ENCODE assay signal across 2 cellular contexts in the genomic region with DNA sequence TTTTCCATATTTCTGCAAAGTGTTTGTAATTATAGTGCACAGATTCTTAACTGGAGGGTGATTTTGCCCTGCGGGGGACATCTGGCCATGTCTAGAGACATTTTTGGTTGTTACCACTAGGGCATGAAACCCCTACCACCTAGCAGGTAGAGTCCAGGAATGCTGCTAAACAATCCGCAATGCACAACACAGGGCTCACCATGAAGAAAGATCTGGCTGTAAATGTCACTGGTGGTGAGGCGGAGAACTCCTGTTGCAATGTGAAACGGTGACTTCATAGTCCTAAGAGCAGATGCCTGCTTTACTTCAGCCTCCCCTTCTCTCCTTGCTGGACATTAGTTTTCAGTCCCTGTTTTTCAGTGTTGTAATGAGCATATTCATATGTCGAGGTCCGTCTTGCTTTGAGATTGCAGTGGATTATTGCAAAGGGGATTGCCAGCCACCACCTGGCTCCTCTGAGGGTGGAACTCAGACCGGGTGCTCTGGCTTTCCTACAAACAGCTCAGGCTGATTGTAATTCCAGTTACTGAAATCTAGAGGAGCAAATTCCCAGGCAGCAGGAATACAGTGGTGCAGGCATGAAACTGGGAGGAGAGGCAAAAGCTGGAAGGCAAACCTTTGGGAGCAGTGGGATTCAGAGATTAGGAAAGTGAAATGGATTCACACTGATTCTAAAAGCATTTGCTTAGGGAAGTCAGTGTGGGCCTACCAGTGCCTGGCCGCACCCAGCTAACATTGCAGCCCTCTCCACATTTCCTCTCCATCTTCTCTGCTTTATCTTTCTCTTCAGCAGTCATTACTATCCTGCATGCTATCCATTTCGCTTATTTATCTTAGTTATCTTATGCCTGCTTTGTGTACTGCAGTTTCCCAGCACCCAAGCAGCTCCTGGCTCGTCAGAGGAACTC.
TF ChIP-seq lines count a peak whose summit lies in the region.

No MANE protein-coding gene starts in this region.

TF ChIP-seq in SK-N-SH, 30 proteins besides CTCF, POLR2A, EP300 and RAD21 (continued from another document):
- no peak for TF ChIP-seq GATA2 (CRISPR knock-in tag; IDR thresholded peaks at IDR 0.05)
- TF ChIP-seq, protein P1, sequence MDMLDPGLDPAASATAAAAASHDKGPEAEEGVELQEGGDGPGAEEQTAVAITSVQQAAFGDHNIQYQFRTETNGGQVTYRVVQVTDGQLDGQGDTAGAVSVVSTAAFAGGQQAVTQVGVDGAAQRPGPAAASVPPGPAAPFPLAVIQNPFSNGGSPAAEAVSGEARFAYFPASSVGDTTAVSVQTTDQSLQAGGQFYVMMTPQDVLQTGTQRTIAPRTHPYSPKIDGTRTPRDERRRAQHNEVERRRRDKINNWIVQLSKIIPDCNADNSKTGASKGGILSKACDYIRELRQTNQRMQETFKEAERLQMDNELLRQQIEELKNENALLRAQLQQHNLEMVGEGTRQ (IDR thresholded peaks at IDR 0.05; ENCODE audit: borderline replicate concordance, low read depth, low read length): no peak
- no peak for TF ChIP-seq FOSL2 (IDR thresholded peaks at IDR 0.05; ENCODE audit: borderline replicate concordance, low read depth)
- no peak for TF ChIP-seq RFX5 (IDR thresholded peaks at IDR 0.05; ENCODE audit: low read length)
- no peak for TF ChIP-seq RXRA (IDR thresholded peaks at IDR 0.05; ENCODE audit: borderline replicate concordance, low read depth)
- no peak for TF ChIP-seq TCF12 (IDR thresholded peaks at IDR 0.05)
- TF ChIP-seq SMC3 (IDR thresholded peaks at IDR 0.05; ENCODE audit: low read depth, low read length): no peak
- TF ChIP-seq, protein P2, sequence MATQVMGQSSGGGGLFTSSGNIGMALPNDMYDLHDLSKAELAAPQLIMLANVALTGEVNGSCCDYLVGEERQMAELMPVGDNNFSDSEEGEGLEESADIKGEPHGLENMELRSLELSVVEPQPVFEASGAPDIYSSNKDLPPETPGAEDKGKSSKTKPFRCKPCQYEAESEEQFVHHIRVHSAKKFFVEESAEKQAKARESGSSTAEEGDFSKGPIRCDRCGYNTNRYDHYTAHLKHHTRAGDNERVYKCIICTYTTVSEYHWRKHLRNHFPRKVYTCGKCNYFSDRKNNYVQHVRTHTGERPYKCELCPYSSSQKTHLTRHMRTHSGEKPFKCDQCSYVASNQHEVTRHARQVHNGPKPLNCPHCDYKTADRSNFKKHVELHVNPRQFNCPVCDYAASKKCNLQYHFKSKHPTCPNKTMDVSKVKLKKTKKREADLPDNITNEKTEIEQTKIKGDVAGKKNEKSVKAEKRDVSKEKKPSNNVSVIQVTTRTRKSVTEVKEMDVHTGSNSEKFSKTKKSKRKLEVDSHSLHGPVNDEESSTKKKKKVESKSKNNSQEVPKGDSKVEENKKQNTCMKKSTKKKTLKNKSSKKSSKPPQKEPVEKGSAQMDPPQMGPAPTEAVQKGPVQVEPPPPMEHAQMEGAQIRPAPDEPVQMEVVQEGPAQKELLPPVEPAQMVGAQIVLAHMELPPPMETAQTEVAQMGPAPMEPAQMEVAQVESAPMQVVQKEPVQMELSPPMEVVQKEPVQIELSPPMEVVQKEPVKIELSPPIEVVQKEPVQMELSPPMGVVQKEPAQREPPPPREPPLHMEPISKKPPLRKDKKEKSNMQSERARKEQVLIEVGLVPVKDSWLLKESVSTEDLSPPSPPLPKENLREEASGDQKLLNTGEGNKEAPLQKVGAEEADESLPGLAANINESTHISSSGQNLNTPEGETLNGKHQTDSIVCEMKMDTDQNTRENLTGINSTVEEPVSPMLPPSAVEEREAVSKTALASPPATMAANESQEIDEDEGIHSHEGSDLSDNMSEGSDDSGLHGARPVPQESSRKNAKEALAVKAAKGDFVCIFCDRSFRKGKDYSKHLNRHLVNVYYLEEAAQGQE (IDR thresholded peaks at IDR 0.05; ENCODE audit: low read depth, low read length): no peak
- TF ChIP-seq, protein P3, sequence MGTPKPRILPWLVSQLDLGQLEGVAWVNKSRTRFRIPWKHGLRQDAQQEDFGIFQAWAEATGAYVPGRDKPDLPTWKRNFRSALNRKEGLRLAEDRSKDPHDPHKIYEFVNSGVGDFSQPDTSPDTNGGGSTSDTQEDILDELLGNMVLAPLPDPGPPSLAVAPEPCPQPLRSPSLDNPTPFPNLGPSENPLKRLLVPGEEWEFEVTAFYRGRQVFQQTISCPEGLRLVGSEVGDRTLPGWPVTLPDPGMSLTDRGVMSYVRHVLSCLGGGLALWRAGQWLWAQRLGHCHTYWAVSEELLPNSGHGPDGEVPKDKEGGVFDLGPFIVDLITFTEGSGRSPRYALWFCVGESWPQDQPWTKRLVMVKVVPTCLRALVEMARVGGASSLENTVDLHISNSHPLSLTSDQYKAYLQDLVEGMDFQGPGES (IDR thresholded peaks at IDR 0.05; ENCODE audit: low read depth, low read length): no peak
- TF ChIP-seq TAF1 (IDR thresholded peaks at IDR 0.05; ENCODE audit: borderline replicate concordance, low read depth, low read length): no peak
- no peak for TF ChIP-seq TEAD4 (IDR thresholded peaks at IDR 0.05; ENCODE audit: borderline replicate concordance, insufficient read depth)
- TF ChIP-seq FOXM1 (IDR thresholded peaks at IDR 0.05; ENCODE audit: low read depth): no peak
- no peak for TF ChIP-seq SIN3A (IDR thresholded peaks at IDR 0.05; ENCODE audit: borderline replicate concordance, low read depth, low read length)

TF ChIP-seq in SK-N-SH treated with all-trans-retinoic acid at 6 μM for 48 hours, 23 proteins besides CTCF, POLR2A, EP300 and RAD21 (continued from another document):
- TF ChIP-seq BACH2 (CRISPR knock-in tag; IDR thresholded peaks at IDR 0.05; ENCODE audit: borderline replicate concordance) (no peak), ZFP3 (CRISPR knock-in tag; IDR thresholded peaks at IDR 0.05) (no peak), ESRRG (CRISPR knock-in tag; IDR thresholded peaks at IDR 0.05) (no peak), ZNF70 (CRISPR knock-in tag; IDR thresholded peaks at IDR 0.05) (no peak), ZNF565 (CRISPR knock-in tag; conservative IDR thresholded peaks at IDR 0.05; ENCODE audit: low read depth) (no peak), ISL1 (CRISPR knock-in tag; IDR thresholded peaks at IDR 0.05) (no peak), CSDC2 (CRISPR knock-in tag; IDR thresholded peaks at IDR 0.05) (no peak), ARNTL (CRISPR knock-in tag; IDR thresholded peaks at IDR 0.05; ENCODE audit: borderline replicate concordance, low read depth) (no peak), ZC3H10 (CRISPR knock-in tag; IDR thresholded peaks at IDR 0.05) (no peak), ZNF8 (CRISPR knock-in tag; IDR thresholded peaks at IDR 0.05) (no peak)
- TF ChIP-seq, protein P4, sequence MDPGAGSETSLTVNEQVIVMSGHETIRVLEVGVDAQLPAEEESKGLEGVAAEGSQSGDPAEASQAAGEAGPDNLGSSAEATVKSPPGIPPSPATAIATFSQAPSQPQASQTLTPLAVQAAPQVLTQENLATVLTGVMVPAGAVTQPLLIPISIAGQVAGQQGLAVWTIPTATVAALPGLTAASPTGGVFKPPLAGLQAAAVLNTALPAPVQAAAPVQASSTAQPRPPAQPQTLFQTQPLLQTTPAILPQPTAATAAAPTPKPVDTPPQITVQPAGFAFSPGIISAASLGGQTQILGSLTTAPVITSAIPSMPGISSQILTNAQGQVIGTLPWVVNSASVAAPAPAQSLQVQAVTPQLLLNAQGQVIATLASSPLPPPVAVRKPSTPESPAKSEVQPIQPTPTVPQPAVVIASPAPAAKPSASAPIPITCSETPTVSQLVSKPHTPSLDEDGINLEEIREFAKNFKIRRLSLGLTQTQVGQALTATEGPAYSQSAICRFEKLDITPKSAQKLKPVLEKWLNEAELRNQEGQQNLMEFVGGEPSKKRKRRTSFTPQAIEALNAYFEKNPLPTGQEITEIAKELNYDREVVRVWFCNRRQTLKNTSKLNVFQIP (CRISPR knock-in tag; IDR thresholded peaks at IDR 0.05; ENCODE audit: borderline replicate concordance, low read depth): no peak
- TF ChIP-seq, protein P5, sequence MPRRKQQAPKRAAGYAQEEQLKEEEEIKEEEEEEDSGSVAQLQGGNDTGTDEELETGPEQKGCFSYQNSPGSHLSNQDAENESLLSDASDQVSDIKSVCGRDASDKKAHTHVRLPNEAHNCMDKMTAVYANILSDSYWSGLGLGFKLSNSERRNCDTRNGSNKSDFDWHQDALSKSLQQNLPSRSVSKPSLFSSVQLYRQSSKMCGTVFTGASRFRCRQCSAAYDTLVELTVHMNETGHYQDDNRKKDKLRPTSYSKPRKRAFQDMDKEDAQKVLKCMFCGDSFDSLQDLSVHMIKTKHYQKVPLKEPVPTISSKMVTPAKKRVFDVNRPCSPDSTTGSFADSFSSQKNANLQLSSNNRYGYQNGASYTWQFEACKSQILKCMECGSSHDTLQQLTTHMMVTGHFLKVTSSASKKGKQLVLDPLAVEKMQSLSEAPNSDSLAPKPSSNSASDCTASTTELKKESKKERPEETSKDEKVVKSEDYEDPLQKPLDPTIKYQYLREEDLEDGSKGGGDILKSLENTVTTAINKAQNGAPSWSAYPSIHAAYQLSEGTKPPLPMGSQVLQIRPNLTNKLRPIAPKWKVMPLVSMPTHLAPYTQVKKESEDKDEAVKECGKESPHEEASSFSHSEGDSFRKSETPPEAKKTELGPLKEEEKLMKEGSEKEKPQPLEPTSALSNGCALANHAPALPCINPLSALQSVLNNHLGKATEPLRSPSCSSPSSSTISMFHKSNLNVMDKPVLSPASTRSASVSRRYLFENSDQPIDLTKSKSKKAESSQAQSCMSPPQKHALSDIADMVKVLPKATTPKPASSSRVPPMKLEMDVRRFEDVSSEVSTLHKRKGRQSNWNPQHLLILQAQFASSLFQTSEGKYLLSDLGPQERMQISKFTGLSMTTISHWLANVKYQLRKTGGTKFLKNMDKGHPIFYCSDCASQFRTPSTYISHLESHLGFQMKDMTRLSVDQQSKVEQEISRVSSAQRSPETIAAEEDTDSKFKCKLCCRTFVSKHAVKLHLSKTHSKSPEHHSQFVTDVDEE (CRISPR knock-in tag; IDR thresholded peaks at IDR 0.05): no peak
- TF ChIP-seq, protein P6, sequence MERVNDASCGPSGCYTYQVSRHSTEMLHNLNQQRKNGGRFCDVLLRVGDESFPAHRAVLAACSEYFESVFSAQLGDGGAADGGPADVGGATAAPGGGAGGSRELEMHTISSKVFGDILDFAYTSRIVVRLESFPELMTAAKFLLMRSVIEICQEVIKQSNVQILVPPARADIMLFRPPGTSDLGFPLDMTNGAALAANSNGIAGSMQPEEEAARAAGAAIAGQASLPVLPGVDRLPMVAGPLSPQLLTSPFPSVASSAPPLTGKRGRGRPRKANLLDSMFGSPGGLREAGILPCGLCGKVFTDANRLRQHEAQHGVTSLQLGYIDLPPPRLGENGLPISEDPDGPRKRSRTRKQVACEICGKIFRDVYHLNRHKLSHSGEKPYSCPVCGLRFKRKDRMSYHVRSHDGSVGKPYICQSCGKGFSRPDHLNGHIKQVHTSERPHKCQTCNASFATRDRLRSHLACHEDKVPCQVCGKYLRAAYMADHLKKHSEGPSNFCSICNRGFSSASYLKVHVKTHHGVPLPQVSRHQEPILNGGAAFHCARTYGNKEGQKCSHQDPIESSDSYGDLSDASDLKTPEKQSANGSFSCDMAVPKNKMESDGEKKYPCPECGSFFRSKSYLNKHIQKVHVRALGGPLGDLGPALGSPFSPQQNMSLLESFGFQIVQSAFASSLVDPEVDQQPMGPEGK (CRISPR knock-in tag; IDR thresholded peaks at IDR 0.05; ENCODE audit: borderline replicate concordance): no peak
